Comparison of ENCODE assay signal across 11 cellular contexts in genomic region chr12:92381856-92382255, GRCh38.
"Had no signal": no experiment of that assay in that cellular context is flagged by ENCODE, and none has a peak within 500 bp of the region (broad histone marks: within the 10 kb centered on the region; RNA-seq: fewer than 3 reads in every experiment).

No MANE protein-coding gene starts in this region.

- DNase-seq: GM23248, GOT3, H7, H9, HCEC 1CT, HFFc6 had no signal

- FAIRE-seq: H1, H54 had no signal

- H3K4me3 Mint-ChIP-seq: GM23338, H9, HFFc6 had no signal

- H3K4me1 Mint-ChIP-seq: GM23338 had no signal

- H3K27ac Mint-ChIP-seq: GM23338, H9, HFFc6 had no signal

- H3K27ac ChIP-seq: GM23248 had no signal

- H3K9me3 ChIP-seq: HAP-1 had no signal

- H3K36me3 ChIP-seq: HAP-1 had no signal

- H3K4me1 ChIP-seq: HAP-1 had no signal

- H3K9me3 Mint-ChIP-seq: GM23338, H9, HFFc6 had no signal

- H3K4me2 ChIP-seq: GM23338 had no signal

- ATAC-seq: GM23338, HCT116 had no signal

- H2AFZ ChIP-seq: GM23248, GM23338 had no signal

- H3K4me3 ChIP-seq: GM23248, GM23338, HAP-1 had no signal

- H3K9ac ChIP-seq: GM23248 had no signal
